ENCODE assay signal across 8 cellular contexts in the genomic region with DNA sequence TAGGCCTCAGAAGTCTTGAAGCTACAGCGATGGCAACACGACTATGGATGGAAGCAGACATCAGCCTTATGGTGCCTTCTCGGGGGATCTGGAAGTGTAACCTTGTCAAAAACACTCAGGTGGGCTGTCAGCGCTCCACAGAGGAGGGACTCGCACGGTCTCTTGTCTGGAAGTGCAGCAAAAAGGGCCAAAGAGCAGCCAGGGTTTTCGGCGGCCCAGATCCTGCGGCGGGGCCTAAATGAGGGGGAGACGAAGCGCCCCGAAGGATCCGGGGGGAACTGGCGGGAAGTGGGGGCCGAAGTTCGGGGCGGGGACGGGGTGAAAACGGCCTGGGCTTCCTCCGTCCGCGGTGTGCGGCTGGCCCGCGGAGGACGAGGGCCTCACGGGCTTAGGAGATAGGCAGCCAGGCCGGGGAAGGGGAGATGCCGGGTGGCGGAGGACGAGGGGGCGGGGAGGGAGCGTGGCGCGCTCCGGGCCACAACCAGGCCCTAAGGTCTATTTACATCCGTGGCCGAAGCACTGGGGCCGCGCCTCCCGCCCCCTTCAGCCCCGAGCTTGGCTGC. TPM values are rescaled to one million over a fixed set of nuclear protein-coding genes. Genes with fewer than 3 reads are reported as not detected.
DNase-seq lines count a peak whose midpoint lies in the region; ATAC-seq and TF ChIP-seq lines count a peak whose summit lies in the region.

No MANE protein-coding gene starts in this region.

- no peak for DNase-seq in CD4-positive, alpha-beta T cell
- DNase-seq in ascending aorta (ENCODE audit: low spot score in 2 of 2) (no peak), right lobe of liver (no peak), upper lobe of left lung (no peak), NCI-H2196 treated with DMSO at 0.1 percent for 48 hours (lab: John Stamatoyannopoulos, UW; ENCODE audit: unreplicated experiment) (no peak), GM19238 (ENCODE audit: insufficient read length, low spot score) (no peak)

- WGBS in right lobe of liver (ENCODE audit: insufficient coverage, low coverage, low lambda C conversion rate, missing lambda C conversion rate) = 1% methylated on average over 32 of the region's 43 CpGs
- 2% methylated on average over 19 to 40 of the region's 43 CpGs for WGBS in upper lobe of left lung, 2 donors

- no peaks in the 10 kb centered on the region for H3K9me3 Mint-ChIP-seq in CD4-positive, alpha-beta T cell

- no peak for ATAC-seq in CD4-positive, alpha-beta T cell (ENCODE audit: poor library complexity)
- ATAC-seq in HG02981 (IDR thresholded peaks at IDR 0.05; ENCODE audit: unreplicated experiment) = peak; percentile 3
- peak in 3 of 4 donors; percentile 6 to 13 (median 9) for ATAC-seq in right lobe of liver
- no peak for ATAC-seq in upper lobe of left lung (ENCODE audit: low FRiP score in 2 of 2)
- ATAC-seq in GM21390 (IDR thresholded peaks at IDR 0.05; ENCODE audit: unreplicated experiment) = no peak

- peak overlapping the region; percentile 100 for H3K4me3 Mint-ChIP-seq in CD4-positive, alpha-beta T cell

- H3K27me3 Mint-ChIP-seq in CD4-positive, alpha-beta T cell = no peaks in the 10 kb centered on the region

- H3K27me3 ChIP-seq in CD4-positive, alpha-beta T cell (ENCODE audit: control insufficient read depth, insufficient read depth, low read length) = no peaks in the 10 kb centered on the region
- H3K27me3 ChIP-seq in ascending aorta = no peaks in the 10 kb centered on the region
- no peaks in the 10 kb centered on the region for H3K27me3 ChIP-seq in right lobe of liver
- H3K27me3 ChIP-seq in upper lobe of left lung = no peaks in the 10 kb centered on the region

- CTCF ChIA-PET in CD4-positive, alpha-beta T cell (lab: Charles Lee) = interaction anchor here (1.5 to 3.7 kb wide), 2 partner anchors 9 to 15 kb away, joined by 4 to 24 read pairs; no protein-coding TSS in a partner anchor

- H3K4me3 ChIP-seq in ascending aorta = peak overlapping the region; percentile 84 to 97
- H3K4me3 ChIP-seq in right lobe of liver = peak overlapping the region; percentile 78 to 92 (median 89)
- H3K4me3 ChIP-seq in upper lobe of left lung = peak overlapping the region; percentile 65 to 100 (median 78)

- no peak for TF ChIP-seq POLR2A in right lobe of liver (IDR thresholded peaks at IDR 0.05)
- no peak for TF ChIP-seq POLR2A in upper lobe of left lung (IDR thresholded peaks at IDR 0.05)

- H3K4me1 Mint-ChIP-seq in CD4-positive, alpha-beta T cell (ENCODE audit: low read depth) = peaks cover 57% of the 10 kb centered on the region

- TF ChIP-seq CTCF in CD4-positive, alpha-beta T cell (IDR thresholded peaks at IDR 0.05) = no peak
- TF ChIP-seq CTCF in ascending aorta (IDR thresholded peaks at IDR 0.05) = no peak
- no peak for TF ChIP-seq CTCF in right lobe of liver (IDR thresholded peaks at IDR 0.05)
- no peak for TF ChIP-seq CTCF in upper lobe of left lung (IDR thresholded peaks at IDR 0.05)

- H3K36me3 ChIP-seq in ascending aorta (peaks cover 0 to 8% of the 10 kb centered on the region in 2 donors), right lobe of liver (no peaks in the 10 kb centered on the region), upper lobe of left lung (peaks cover 0 to 17% (median 11%) of the 10 kb centered on the region in 4 donors)

- POLR2A ChIA-PET in CD4-positive, alpha-beta T cell (lab: Charles Lee) = interaction anchor here (0.6 to 4.3 kb wide), 9 partner anchors 9 to 886 kb away, joined by 3 to 40 read pairs (median 10); a partner anchor contains a TSS

- intact Hi-C loops in CD4-positive, alpha-beta T cell (cut with DNase I, micrococcal nuclease) = loop anchor here (1.0 to 10.0 kb wide), 6 partner anchors 15 to 397 kb away; a partner anchor contains a TSS
- intact Hi-C loops in ascending aorta (cut with DNase I) (loop anchor here (5.0 kb wide), 1 partner anchor 135 kb away; a partner anchor contains a TSS), right lobe of liver (cut with DNase I) (no loop called here)

- TF ChIP-seq EP300 in upper lobe of left lung (IDR thresholded peaks at IDR 0.05) = no peak

- H3K9me3 ChIP-seq in CD4-positive, alpha-beta T cell (ENCODE audit: control insufficient read depth, low read length) = no peaks in the 10 kb centered on the region
- H3K9me3 ChIP-seq in ascending aorta (no peaks in the 10 kb centered on the region), right lobe of liver (no peaks in the 10 kb centered on the region), upper lobe of left lung (no peaks in the 10 kb centered on the region)

- H3K4me1 ChIP-seq in ascending aorta (peaks cover 18 to 35% of the 10 kb centered on the region in 2 donors), right lobe of liver (peaks cover 0 to 44% (median 10%) of the 10 kb centered on the region in 4 donors), upper lobe of left lung (peaks cover 46 to 69% (median 54%) of the 10 kb centered on the region in 4 donors)

- peaks cover 49% of the 10 kb centered on the region for H3K36me3 Mint-ChIP-seq in CD4-positive, alpha-beta T cell (ENCODE audit: low read depth)

- H3K27ac ChIP-seq in CD4-positive, alpha-beta T cell (ENCODE audit: low read depth, low read length) = peak overlapping the region; percentile 78
- H3K27ac ChIP-seq in ascending aorta = peak overlapping the region; percentile 87 to 96
- peak overlapping the region; percentile 74 to 84 (median 78) for H3K27ac ChIP-seq in right lobe of liver
- peak overlapping the region; percentile 88 to 96 (median 91) for H3K27ac ChIP-seq in upper lobe of left lung

- peak overlapping the region; percentile 94 for H3K27ac Mint-ChIP-seq in CD4-positive, alpha-beta T cell

RNA-seq across cellular contexts. Expression of a gene that starts 0.6 kb away (rescaled TPM):
- 10 to 100 TPM; 82.7 to 88.7 TPM for total RNA-seq in CD4-positive, alpha-beta T cell
- total RNA-seq in ascending aorta (48.0 TPM), right lobe of liver (10 to 100 TPM; 21.7 to 49.5 (median 24.5) TPM), upper lobe of left lung (100 to 1,000 TPM in 1 of 6 donors, 10 to 100 TPM in 5; 64.4 to 116 (median 68.5) TPM)

Comparison
In these comparisons a context has a peak if more than half of its experiments do, and no peak if none do; other contexts are left out.
1. ATAC-seq: peak in HG02981 (single experiment) and right lobe of liver (3 of 4); none in CD4-positive, alpha-beta T cell (single experiment), upper lobe of left lung (0 of 2) and GM21390 (single experiment).
2. intact Hi-C loops: an anchor here in CD4-positive, alpha-beta T cell (1.0 to 10.0 kb wide) and ascending aorta (5.0 kb wide); none called in right lobe of liver.
3. Peak in every context shown above with its lines, with median percentiles within 50 percentile points of each other: H3K27ac ChIP-seq and H3K4me3 ChIP-seq.